Comparison of ENCODE assay signal across 22 cellular contexts in the genomic region with DNA sequence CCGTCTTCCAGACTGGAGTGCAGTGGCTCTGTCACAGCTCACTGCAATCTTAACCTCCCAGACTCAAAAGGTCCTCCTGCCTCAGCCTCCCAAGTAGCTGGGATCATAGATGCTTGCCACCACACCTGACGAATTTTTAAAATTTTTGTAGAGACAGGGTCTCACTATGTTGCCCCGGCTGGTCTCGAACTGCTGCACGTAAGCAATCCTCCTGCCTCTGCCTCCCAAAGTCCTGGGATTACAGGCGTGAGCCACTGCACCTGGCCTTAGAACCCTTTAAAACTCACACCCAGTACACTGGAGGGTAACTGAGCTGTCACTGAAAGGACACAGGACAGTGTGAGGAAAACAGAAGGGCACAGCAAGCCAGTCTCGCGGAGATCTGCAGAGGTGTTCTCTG.
"Had no signal": no experiment of that assay in that cellular context is flagged by ENCODE, and none has a peak within 500 bp of the region (broad histone marks: within the 10 kb centered on the region; RNA-seq: fewer than 3 reads in every experiment).

No MANE protein-coding gene starts in this region.

- H3K4me3 ChIP-seq: left ventricle myocardium inferior, transverse colon had no signal

- H3K27ac Mint-ChIP-seq: activated T-helper 2 cell treated with anti-CD3 and anti-CD28 coated beads, Interferon-gamma antibody, Interleukin-2, Interleukin-4, amounts not matched to agents 10 μg/mL and 5 μg/mL and 100 μg/mL, durations not matched to agents 14 hours and 24 hours and 36 hours; stimulated activated naive B cell treated with anti-CD40 and anti-IgM and Interleukin-4, amounts not matched to agents 10 μg/mL and 1 μg/mL and 100 μg/mL, for 72 hours had no signal

- H3K4me1 ChIP-seq: transverse colon had no signal

- ATAC-seq: esophagus mucosa; naive thymus-derived CD4-positive, alpha-beta T cell; sciatic nerve; stimulated activated naive B cell treated with anti-CD40 and anti-IgM and Interleukin-4, amounts not matched to agents 10 μg/mL and 1 μg/mL and 100 μg/mL, for 72 hours had no signal

- H3K36me3 ChIP-seq: neutrophil, transverse colon had no signal

- H2AFZ ChIP-seq: parathyroid adenoma had no signal

- H3K9me3 ChIP-seq: left ventricle myocardium inferior, neutrophil, transverse colon had no signal

- H3K27ac ChIP-seq: left ventricle myocardium inferior, neutrophil, parathyroid adenoma, transverse colon had no signal

- H3K27me3 ChIP-seq: neutrophil, transverse colon had no signal

- H3K4me3 Mint-ChIP-seq: naive thymus-derived CD4-positive, alpha-beta T cell; stimulated activated naive B cell treated with anti-CD40 and anti-IgM and Interleukin-4, amounts not matched to agents 10 μg/mL and 1 μg/mL and 100 μg/mL, for 72 hours had no signal

- DNase-seq: activated CD4-positive, alpha-beta T cell treated with anti-CD3 and anti-CD28 coated beads for 4 hours; activated CD4-positive, alpha-beta T cell treated with anti-CD3 and anti-CD28 coated beads, Interleukin-2, amount 50 U/mL, for 48 hours; activated CD4-positive, CD25-positive, alpha-beta regulatory T cell; activated naive CD4-positive, alpha-beta T cell; central memory CD4-positive, alpha-beta T cell; dermis blood vessel endothelial cell; effector CD8-positive, alpha-beta T cell; glutamatergic neuron; hippocampal formation; left ventricle myocardium inferior; naive thymus-derived CD4-positive, alpha-beta T cell; small intestine; stimulated activated CD4-positive, alpha-beta T cell treated with anti-CD3 and anti-CD28 coated beads, Interleukin-15, amount 100 ng/mL, for 24 hours; stimulated activated naive B cell treated with anti-CD40 and anti-IgM and Interleukin-4, amounts not matched to agents 10 μg/mL and 1 μg/mL and 100 μg/mL, for 72 hours; T-helper 1 cell; T-helper 9 cell; transverse colon had no signal

- H3K79me2 ChIP-seq: parathyroid adenoma had no signal

- H3K27me3 Mint-ChIP-seq: naive thymus-derived CD4-positive, alpha-beta T cell; stimulated activated naive B cell treated with anti-CD40 and anti-IgM and Interleukin-4, amounts not matched to agents 10 μg/mL and 1 μg/mL and 100 μg/mL, for 72 hours had no signal

- H3K36me3 Mint-ChIP-seq: stimulated activated naive B cell treated with anti-CD40 and anti-IgM and Interleukin-4, amounts not matched to agents 10 μg/mL and 1 μg/mL and 100 μg/mL, for 72 hours had no signal

- H3K4me1 Mint-ChIP-seq: stimulated activated naive B cell treated with anti-CD40 and anti-IgM and Interleukin-4, amounts not matched to agents 10 μg/mL and 1 μg/mL and 100 μg/mL, for 72 hours had no signal

- H3K9ac ChIP-seq: parathyroid adenoma had no signal

- H3K9me3 Mint-ChIP-seq: activated T-helper 2 cell treated with anti-CD3 and anti-CD28 coated beads, Interferon-gamma antibody, Interleukin-2, Interleukin-4, amounts not matched to agents 10 μg/mL and 5 μg/mL and 100 μg/mL, durations not matched to agents 14 hours and 24 hours and 36 hours; naive thymus-derived CD4-positive, alpha-beta T cell; stimulated activated naive B cell treated with anti-CD40 and anti-IgM and Interleukin-4, amounts not matched to agents 10 μg/mL and 1 μg/mL and 100 μg/mL, for 72 hours had no signal
